Comparison of ENCODE assay signal across 20 cellular contexts in genomic region chr11:124917115-124917637, GRCh38. TPM values are rescaled to one million over a fixed set of nuclear protein-coding genes. Genes with fewer than 3 reads are reported as not detected.
DNase-seq lines count a peak whose midpoint lies in the region; ATAC-seq, FAIRE-seq and TF ChIP-seq lines count a peak whose summit lies in the region.
"Had no signal": no experiment of that assay in that cellular context is flagged by ENCODE, and none has a peak within 500 bp of the region (broad histone marks: within the 10 kb centered on the region; RNA-seq: fewer than 3 reads in every experiment).

No MANE protein-coding gene starts in this region.

- DNase-seq in AG04450 (ENCODE audit: low read depth, low spot score) (peak; percentile 80), MG63 (peak; percentile 24), bronchial epithelial cell (ENCODE audit: low read depth) (peak; percentile 9), left lobe of liver (ENCODE audit: low spot score) (no peak), WERI-Rb-1 (no peak), H54 (ENCODE audit: insufficient read length, low spot score) (no peak)
- DNase-seq: activated naive CD8-positive, alpha-beta T cell treated with anti-CD3 and anti-CD28 coated beads for 36 hours; DMS79; heart left ventricle; left ventricle myocardium superior; NCI-H1436 treated with DMSO at 0.1 percent for 48 hours; NK-92 treated with Interleukin-12 subunit alpha and Interleukin-12 subunit beta, amount 100 ng/mL, for 24 hours; stimulated activated CD4-positive, alpha-beta T cell treated with anti-CD3 and anti-CD28 coated beads, Interleukin-12 subunit alpha, Interleukin-12 subunit beta, amount 100 ng/mL, for 4 hours had no signal

- CTCF ChIA-PET in AG04450 (lab: Charles Lee): interaction anchor here (0.7 to 2.3 kb wide), 5 partner anchors 9 to 50 kb away, joined by 3 to 11 read pairs (median 6); partner anchors contain the start of gene HEPACAM

- no peak for TF ChIP-seq POLR2A in H54 (IDR thresholded peaks at IDR 0.05; ENCODE audit: low read depth, low read length)

- no peaks in the 10 kb centered on the region for H3K36me3 ChIP-seq in MG63
- H3K36me3 ChIP-seq in bronchial epithelial cell (ENCODE audit: control insufficient read depth, insufficient read depth, low read length): no peaks in the 10 kb centered on the region
- H3K36me3 ChIP-seq in WERI-Rb-1: no peaks in the 10 kb centered on the region
- H3K36me3 ChIP-seq: HAP-1, heart left ventricle, SJSA1 had no signal

- POLR2A ChIA-PET in AG04450 (lab: Yijun Ruan, JAX): interaction anchor here (1.0 to 1.5 kb wide), 5 partner anchors 16 to 41 kb away, joined by 4 to 16 read pairs (median 8); partner anchors contain the start of genes CCDC15, HEPACAM and ROBO4

- H3K4me3 ChIP-seq in AG04450 (ENCODE audit: low read depth, low read length): no peak overlapping the region
- no peak overlapping the region for H3K4me3 ChIP-seq in MG63
- H3K4me3 ChIP-seq in bronchial epithelial cell (ENCODE audit: low read depth, low read length): no peak overlapping the region
- no peak overlapping the region for H3K4me3 ChIP-seq in WERI-Rb-1 (ENCODE audit: low read depth, low read length)
- H3K4me3 ChIP-seq: HAP-1, heart left ventricle, SJSA1 had no signal

- no peak for FAIRE-seq in bronchial epithelial cell (lab: Jason Lieb, UNC)
- FAIRE-seq in H54 (lab: Jason Lieb, UNC): no peak
- FAIRE-seq: GM12892, GM19239 had no signal

- no peak for TF ChIP-seq CTCF in AG04450 (IDR thresholded peaks at IDR 0.05; ENCODE audit: low read depth, low read length)
- no peak for TF ChIP-seq CTCF in bronchial epithelial cell (IDR thresholded peaks at IDR 0.05; ENCODE audit: insufficient read depth, low read length, severe bottlenecking)
- no peak for TF ChIP-seq CTCF in WERI-Rb-1 (IDR thresholded peaks at IDR 0.05; ENCODE audit: low read depth, low read length)

- H3K9me3 ChIP-seq in AG04450 (ENCODE audit: control insufficient read depth, insufficient read depth, low read length) (peaks cover 2% of the 10 kb centered on the region), MG63 (peaks cover 2% of the 10 kb centered on the region; the same call in 1 of the 2 replicates), WERI-Rb-1 (ENCODE audit: severe bottlenecking) (peaks cover under 1% of the 10 kb centered on the region)
- H3K9me3 ChIP-seq: HAP-1, SJSA1 had no signal

- H3K27me3 ChIP-seq in AG04450 (ENCODE audit: control insufficient read depth, insufficient read depth, low read length): no peaks in the 10 kb centered on the region
- H3K27me3 ChIP-seq in MG63: no peaks in the 10 kb centered on the region
- no peaks in the 10 kb centered on the region for H3K27me3 ChIP-seq in bronchial epithelial cell (ENCODE audit: control insufficient read depth, insufficient read depth, low read length)
- H3K27me3 ChIP-seq in WERI-Rb-1 (ENCODE audit: insufficient read depth, low read depth, severe bottlenecking): no peaks in the 10 kb centered on the region
- H3K27me3 ChIP-seq: SJSA1 had no signal

- H3K27ac ChIP-seq in AG04450 (ENCODE audit: low read depth, low read length): peak overlapping the region; percentile 75
- H3K27ac ChIP-seq in WERI-Rb-1: no peak overlapping the region
- H3K27ac ChIP-seq: heart left ventricle, SJSA1 had no signal

- peak; percentile 3 for ATAC-seq in left lobe of liver
- ATAC-seq in GM21360 (IDR thresholded peaks at IDR 0.05; ENCODE audit: unreplicated experiment): no peak
- ATAC-seq in GM19023 (IDR thresholded peaks at IDR 0.05; ENCODE audit: unreplicated experiment): no peak
- ATAC-seq: heart left ventricle, left ventricle myocardium superior had no signal

RNA-seq across cellular contexts. Expression of gene HEPN1, which starts 1.9 kb away (rescaled TPM):
- polyA plus RNA-seq in AG04450 (2011; rRNA removed): 0.06 TPM in 1 of 2 replicates, not detected in the other
- polyA minus RNA-seq in AG04450 (2011; rRNA and poly(A)+ RNA removed): 0.23 and 0.52 TPM in 2 replicates
- not detected in 2 replicates for total RNA-seq in MG63 (2014; rRNA removed; shearing (Covaris generic); ENCODE audit: low replicate concordance)
- total RNA-seq in bronchial epithelial cell (not detected in 2 replicates), left lobe of liver (not detected)
- total RNA-seq: activated naive CD8-positive, alpha-beta T cell treated with anti-CD3 and anti-CD28 coated beads for 36 hours; heart left ventricle; left ventricle myocardium superior; SJSA1; ureter had no signal
- polyA plus RNA-seq: heart left ventricle had no signal

RNA-seq across cellular contexts. Expression of gene HEPACAM, which starts 18.7 kb away (rescaled TPM):
- 0.05 and 0.10 TPM in 2 replicates for polyA plus RNA-seq in AG04450 (2011; rRNA removed)
- 0.65 and 1.1 TPM in 2 replicates for polyA minus RNA-seq in AG04450 (2011; rRNA and poly(A)+ RNA removed)
- not detected in 2 replicates for total RNA-seq in MG63 (2014; rRNA removed; shearing (Covaris generic); ENCODE audit: low replicate concordance)
- total RNA-seq in bronchial epithelial cell (not detected in 2 replicates), left lobe of liver (27.2 TPM)
- total RNA-seq: activated naive CD8-positive, alpha-beta T cell treated with anti-CD3 and anti-CD28 coated beads for 36 hours; SJSA1 had no signal

RNA-seq across cellular contexts. Expression of gene ROBO4, which starts 19.5 kb away (rescaled TPM):
- 0.30 and 0.40 TPM in 2 replicates for polyA plus RNA-seq in AG04450 (2011; rRNA removed)
- polyA minus RNA-seq in AG04450 (2011; rRNA and poly(A)+ RNA removed): 0.78 and 0.92 TPM in 2 replicates
- total RNA-seq in MG63 (2014; rRNA removed; shearing (Covaris generic); ENCODE audit: low replicate concordance): 7.4 and 13.7 TPM in 2 replicates
- total RNA-seq in bronchial epithelial cell: under 0.01 TPM in 1 of 2 replicates, not detected in the other
- total RNA-seq in left lobe of liver: 6.3 TPM
- total RNA-seq: activated naive CD8-positive, alpha-beta T cell treated with anti-CD3 and anti-CD28 coated beads for 36 hours had no signal

RNA-seq across cellular contexts. Expression of gene CCDC15, which starts 36.8 kb away (rescaled TPM):
- polyA plus RNA-seq in AG04450 (2011; rRNA removed): 0.73 and 1.1 TPM in 2 replicates
- 0.60 and 1.5 TPM in 2 replicates for polyA minus RNA-seq in AG04450 (2011; rRNA and poly(A)+ RNA removed)
- total RNA-seq in MG63 (2014; rRNA removed; shearing (Covaris generic); ENCODE audit: low replicate concordance): 1.5 and 3.9 TPM in 2 replicates
- 1.1 and 1.8 TPM in 2 replicates for total RNA-seq in bronchial epithelial cell
- 0.48 TPM for total RNA-seq in left lobe of liver

RNA-seq across cellular contexts. Expression of gene ROBO3, which starts 51.9 kb away (rescaled TPM):
- polyA plus RNA-seq in AG04450 (2011; rRNA removed): 28.9 and 38.7 TPM in 2 replicates
- polyA minus RNA-seq in AG04450 (2011; rRNA and poly(A)+ RNA removed): 14.9 and 22.3 TPM in 2 replicates
- 19.3 and 21.5 TPM in 2 replicates for total RNA-seq in MG63 (2014; rRNA removed; shearing (Covaris generic); ENCODE audit: low replicate concordance)
- total RNA-seq in bronchial epithelial cell (29.5 and 30.2 TPM in 2 replicates), left lobe of liver (1.5 TPM)

Comparison
In these comparisons a context has a peak if more than half of its experiments do, and no peak if none do; other contexts are left out.
1. DNase-seq: peak in AG04450 (single experiment), MG63 (single experiment) and bronchial epithelial cell (single experiment); none in left lobe of liver (single experiment), WERI-Rb-1 (single experiment) and H54 (single experiment).
2. RNA of gene HEPACAM, which starts 18.7 kb away (total RNA-seq): 27.2 TPM in left lobe of liver (single experiment); not detected in MG63 and not detected in bronchial epithelial cell; every median in the first group is over 10 times any median in the second.